16 cellular contexts compared by ENCODE assay signal in genomic region chr9:12783767-12784460, GRCh38. TPM values are rescaled to one million over a fixed set of nuclear protein-coding genes. Genes with fewer than 3 reads are reported as not detected.
A peak's percentile ranks its signal among the peaks of the same experiment; 100 is the strongest.
DNase-seq lines count a peak whose midpoint lies in the region; ATAC-seq, FAIRE-seq and TF ChIP-seq lines count a peak whose summit lies in the region.
"Had no signal": no experiment of that assay in that cellular context is flagged by ENCODE, and none has a peak within 500 bp of the region (broad histone marks: within the 10 kb centered on the region; RNA-seq: fewer than 3 reads in every experiment).

No MANE protein-coding gene starts in this region.

- H3K27ac ChIP-seq in body of pancreas (peak overlapping the region; percentile 5 to 83 (median 76)), HepG2 (ENCODE audit: extremely low read length, insufficient read depth, low read length) (peak overlapping the region; percentile 88), small intestine (ENCODE audit: low read depth in 1 of 2, low read length in 1 of 2) (peak overlapping the region; percentile 32 to 36)

- H3K27me3 ChIP-seq in body of pancreas (no peaks in the 10 kb centered on the region), HepG2 (ENCODE audit: control insufficient read depth in 1 of 2, insufficient read depth in 2 of 2, low read length in 2 of 2) (no peaks in the 10 kb centered on the region), small intestine (ENCODE audit: control insufficient read depth in 2 of 2, insufficient read depth in 2 of 2, low read length in 2 of 2) (no peaks in the 10 kb centered on the region)

- TF ChIP-seq EP300 in HepG2 (IDR thresholded peaks at IDR 0.05; ENCODE audit: low read depth in 2 of 2, low read length in 2 of 2) (no peak), HepG2 (CRISPR knock-in tag; IDR thresholded peaks at IDR 0.05; ENCODE audit: borderline replicate concordance) (no peak)

- H3K36me3 Mint-ChIP-seq in HFFc6 (ENCODE audit: low read depth) (peaks cover 15% of the 10 kb centered on the region; the same call in 1 of the 2 replicates), immature natural killer cell (peaks cover 0 to 3% (median 0%) of the 10 kb centered on the region in 3 donors)

- FAIRE-seq in HepG2 (lab: Jason Lieb, UNC) (no peak), small intestine (lab: Jason Lieb, UNC) (no peak)
- FAIRE-seq: TTC549 had no signal

- no peaks in the 10 kb centered on the region for H4K20me1 ChIP-seq in HepG2 (ENCODE audit: insufficient read depth, low read length)

- peaks cover 26% of the 10 kb centered on the region for H3K4me1 Mint-ChIP-seq in HFFc6 (ENCODE audit: low read depth)
- no peaks in the 10 kb centered on the region for H3K4me1 Mint-ChIP-seq in immature natural killer cell

- DNase-seq in HFFc6 (no peak), body of pancreas (no peak), HepG2 (ENCODE audit: low spot score) (no peak), small intestine (no peak), T-helper 1 cell (no peak), foreskin melanocyte (no peak), immature natural killer cell (no peak), middle frontal gyrus (ENCODE audit: extremely low spot score, low spot score) (no peak)
- DNase-seq: activated CD8-positive, alpha-beta T cell treated with anti-CD3 and anti-CD28 coated beads for 36 hours; effector CD8-positive, alpha-beta T cell; NCI-H1694 treated with DMSO at 0.1 percent for 48 hours; posterior cingulate gyrus; stimulated activated CD8-positive, alpha-beta memory T cell treated with anti-CD3 and anti-CD28 coated beads, Interleukin-4, amount 100 ng/mL, for 48 hours had no signal

- H3K4me1 ChIP-seq in body of pancreas (peaks cover 27% of the 10 kb centered on the region), HepG2 (ENCODE audit: insufficient read depth, low read length) (peaks cover 34% of the 10 kb centered on the region), small intestine (ENCODE audit: control insufficient read depth in 2 of 2, insufficient read depth in 1 of 2, low read depth in 1 of 2, low read length in 1 of 2) (peaks cover 0 to 5% of the 10 kb centered on the region in 2 donors)

- peak overlapping the region; percentile 68 for H3K9ac ChIP-seq in HepG2 (ENCODE audit: insufficient read depth, low read depth, low read length)

- POLR2A ChIA-PET in HepG2 (lab: Yijun Ruan, JAX): interaction anchor here (2.2 to 3.8 kb wide), 3 partner anchors 8 to 32 kb away, joined by 5 to 97 read pairs (median 58); partner anchors contain the start of gene LURAP1L

- H3K27ac Mint-ChIP-seq in HFFc6: peak overlapping the region; percentile 92
- H3K27ac Mint-ChIP-seq in immature natural killer cell: no peak overlapping the region
- H3K27ac Mint-ChIP-seq: activated CD8-positive, alpha-beta T cell treated with anti-CD3 and anti-CD28 coated beads for 36 hours had no signal

- H3K4me3 ChIP-seq in body of pancreas (no peak overlapping the region), HepG2 (replicated peaks in 1 of 3; ENCODE audit: insufficient read depth in 1 of 3, low read depth in 2 of 3, low read length in 3 of 3) (peak overlapping the region in 1 of 3 experiments; percentile 5; a peak in 1 of 6 replicates), small intestine (ENCODE audit: low read depth in 1 of 2, low read length in 2 of 2) (no peak overlapping the region)
- H3K4me3 ChIP-seq: lung had no signal

- H2AFZ ChIP-seq in HepG2 (ENCODE audit: low read length): no peak overlapping the region

- H3K4me2 ChIP-seq in HepG2 (ENCODE audit: low read depth, low read length): peak overlapping the region; percentile 75

- H3K9me3 ChIP-seq in body of pancreas: no peaks in the 10 kb centered on the region
- peaks cover 16% of the 10 kb centered on the region for H3K9me3 ChIP-seq in HepG2 (ENCODE audit: low read length)
- H3K9me3 ChIP-seq in small intestine (ENCODE audit: control insufficient read depth, low read depth): peaks cover 1% of the 10 kb centered on the region

- intact Hi-C loops in body of pancreas (cut with DNase I): no loop called here
- intact Hi-C loops in HepG2 (cut with micrococcal nuclease; ENCODE audit: unreplicated experiment): no loop called here

- TF ChIP-seq CTCF in HFFc6 (IDR thresholded peaks at IDR 0.05): no peak
- no peak for TF ChIP-seq CTCF in body of pancreas (IDR thresholded peaks at IDR 0.05)
- no peak for TF ChIP-seq CTCF in HepG2 (CRISPR knock-in tag; IDR thresholded peaks at IDR 0.05)

- 89 to 92% methylated on average over 1 of the region's 1 CpG for WGBS in body of pancreas, 2 donors
- WGBS in HepG2 (ENCODE audit: low lambda C conversion rate): 95% methylated on average over 1 of the region's 1 CpG
- WGBS in small intestine, 3 donors: 68 to 91% (median 77%) methylated on average over 1 of the region's 1 CpG

- CTCF ChIA-PET in HepG2 (lab: Yijun Ruan, JAX; ENCODE audit: low intra/inter-chr PET ratio, low total read pairs): no interaction called here

- peak overlapping the region; percentile 47; the same call in 1 of the 2 replicates for H3K4me3 Mint-ChIP-seq in HFFc6
- no peak overlapping the region for H3K4me3 Mint-ChIP-seq in immature natural killer cell
- H3K4me3 Mint-ChIP-seq: activated CD8-positive, alpha-beta T cell treated with anti-CD3 and anti-CD28 coated beads for 36 hours had no signal

- TF ChIP-seq POLR2A in body of pancreas (IDR thresholded peaks at IDR 0.05) (no peak), HepG2 (IDR thresholded peaks at IDR 0.05; ENCODE audit: insufficient read depth in 1 of 2, low read depth in 2 of 2, low read length in 2 of 2) (no peak)

- no peak for TF ChIP-seq RAD21 in HepG2 (CRISPR knock-in tag; IDR thresholded peaks at IDR 0.05)

- H3K27me3 Mint-ChIP-seq in HFFc6 (ENCODE audit: insufficient read depth): no peaks in the 10 kb centered on the region; the same call in 1 of the 2 replicates
- H3K27me3 Mint-ChIP-seq in immature natural killer cell (ENCODE audit: low read depth in 3 of 3): no peaks in the 10 kb centered on the region
- H3K27me3 Mint-ChIP-seq: activated CD8-positive, alpha-beta T cell treated with anti-CD3 and anti-CD28 coated beads for 36 hours had no signal

- H3K79me2 ChIP-seq in HepG2 (ENCODE audit: insufficient read depth, low read length): peaks cover 63% of the 10 kb centered on the region

- H3K36me3 ChIP-seq in body of pancreas (replicated peaks in 1 of 2; ENCODE audit: insufficient read depth in 1 of 2, low read depth in 2 of 2) (no peaks in the 10 kb centered on the region), HepG2 (replicated peaks in 1 of 2; ENCODE audit: control insufficient read depth in 1 of 2, insufficient read depth in 2 of 2, low read length in 2 of 2) (no peaks in the 10 kb centered on the region), small intestine (ENCODE audit: control insufficient read depth in 2 of 2, insufficient read depth in 2 of 2, low read length in 2 of 2) (no peaks in the 10 kb centered on the region)

- no peak for ATAC-seq in body of pancreas
- ATAC-seq in HepG2: no peak; the same call in 2 of the 3 replicates
- ATAC-seq: activated CD8-positive, alpha-beta T cell treated with anti-CD3 and anti-CD28 coated beads for 36 hours; Right ventricle myocardium inferior had no signal

- TSS peak; percentile 96 for BruUV-seq in HepG2 (replicated peaks; lab: Mats Ljungman, UMichigan)

- no peaks in the 10 kb centered on the region; the same call in 1 of the 2 replicates for H3K9me3 Mint-ChIP-seq in HFFc6
- peaks cover 4 to 58% (median 24%) of the 10 kb centered on the region in 6 donors for H3K9me3 Mint-ChIP-seq in immature natural killer cell

- in situ Hi-C loops in HepG2 (cut with HindIII; ENCODE audit: extremely low pct_ligation_motif_present, low pct_unique_long_range_greater_than_20kb): no loop called here

TF ChIP-seq in HepG2, 621 proteins besides CTCF, POLR2A, EP300 and RAD21 (continues in another document):
- TF ChIP-seq HINFP (CRISPR knock-in tag; IDR thresholded peaks at IDR 0.05; ENCODE audit: low read depth) (no peak), ZNF337 (CRISPR knock-in tag; IDR thresholded peaks at IDR 0.05; ENCODE audit: borderline replicate concordance, low read depth) (no peak)

RNA-seq across cellular contexts. Expression of gene LURAP1L, which starts 9.1 kb away (rescaled TPM):
- 1 to 10 TPM; 1.1 to 1.7 (median 1.3) TPM for total RNA-seq in HFFc6 (2021; fragmentation: NEBNext Ultra II Directional; extraction: Animal tissue kit (Norgen Biotek cat#: 25700))
- total RNA-seq in body of pancreas: 10 to 100 TPM; 12.2 to 20.2 TPM
- 6.5 and 6.7 TPM in 2 replicates for total RNA-seq in HepG2 (2016; rRNA removed; fragmentation: Illumina TruSeq; extraction: Trizol)
- 1.7 and 2.1 TPM in 2 replicates for total RNA-seq in HepG2 (2016; cell fraction: cytosol; rRNA removed; fragmentation: Illumina TruSeq; extraction: Trizol; ENCODE audit: low read depth)
- 6.2 and 7.1 TPM in 2 replicates for total RNA-seq in HepG2 (2016; cell fraction: insoluble cytoplasmic fraction; rRNA removed; fragmentation: Illumina TruSeq; extraction: Trizol)
- total RNA-seq in HepG2 (2016; cell fraction: membrane; rRNA removed; fragmentation: Illumina TruSeq; extraction: Trizol): 4.6 and 5.0 TPM in 2 replicates
- 10.9 and 12.5 TPM in 2 replicates for total RNA-seq in HepG2 (2016; cell fraction: nucleus; rRNA removed; fragmentation: Illumina TruSeq; extraction: Trizol)
- 16.6 and 20.6 TPM in 2 replicates for polyA plus RNA-seq in HepG2 (2011; rRNA removed)
- 13.0 and 19.1 TPM in 2 replicates for polyA plus RNA-seq in HepG2 (2011; cell fraction: cytosol; rRNA removed)
- 15.2 and 19.1 TPM in 2 replicates for polyA plus RNA-seq in HepG2 (2011; cell fraction: nucleus; rRNA removed)
- polyA plus RNA-seq in HepG2 (2012): 18.4 and 22.0 TPM in 2 replicates
- polyA plus RNA-seq in HepG2 (2016; cell fraction: cytosol; fragmentation: Illumina TruSeq; extraction: Trizol; ENCODE audit: low read depth): 1.7 and 2.0 TPM in 2 replicates
- polyA plus RNA-seq in HepG2 (2016; cell fraction: insoluble cytoplasmic fraction; fragmentation: Illumina TruSeq; extraction: Trizol; ENCODE audit: low read depth): 8.2 and 9.1 TPM in 2 replicates
- polyA plus RNA-seq in HepG2 (2016; cell fraction: membrane; fragmentation: Illumina TruSeq; extraction: Trizol; ENCODE audit: low read depth): 3.9 and 4.5 TPM in 2 replicates
- polyA plus RNA-seq in HepG2 (2016; cell fraction: nucleus; fragmentation: Illumina TruSeq; extraction: Trizol; ENCODE audit: insufficient read depth, low read depth): 9.3 and 12.2 TPM in 2 replicates
- 9.5 and 19.8 TPM in 2 replicates for polyA minus RNA-seq in HepG2 (2011; rRNA and poly(A)+ RNA removed; ENCODE audit: low replicate concordance)
- polyA minus RNA-seq in HepG2 (2011; cell fraction: cytosol; rRNA and poly(A)+ RNA removed): 10.3 TPM in 2 replicates
- polyA minus RNA-seq in HepG2 (2011; cell fraction: nucleus; rRNA and poly(A)+ RNA removed): 44.4 and 63.9 TPM in 2 replicates
- 1 to 10 TPM; 3.5 to 8.8 (median 4.2) TPM for polyA plus RNA-seq in small intestine
- not detected for polyA plus RNA-seq in immature natural killer cell
- total RNA-seq: activated CD8-positive, alpha-beta T cell treated with anti-CD3 and anti-CD28 coated beads for 36 hours had no signal

Comparison
In these comparisons a context has a peak if more than half of its experiments do, and no peak if none do; other contexts are left out.
1. H3K27ac ChIP-seq: peak in every context shown above with its lines; median percentile 88 in HepG2; 76 in body of pancreas; 34 in small intestine.